In the genomic region with DNA sequence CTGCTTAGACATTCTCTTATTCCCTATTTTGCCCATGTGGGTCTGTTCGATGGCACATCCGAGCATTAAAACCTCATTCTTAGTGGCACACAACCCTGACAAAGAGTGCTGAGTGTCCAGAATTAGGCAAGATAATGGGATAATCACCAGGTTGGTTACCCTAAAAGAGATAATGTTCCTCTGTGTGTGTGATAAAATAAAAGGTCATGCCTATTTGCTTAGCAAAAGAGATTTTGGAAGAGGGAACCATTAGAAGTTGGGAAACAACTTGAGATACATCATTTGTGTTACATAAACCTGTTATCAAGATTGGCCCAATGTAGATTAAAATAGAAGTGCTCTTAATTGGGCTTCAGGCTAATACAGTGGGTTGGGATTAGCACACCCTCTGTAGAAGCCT, we compare ENCODE assay signal across 2 cellular contexts.
TF ChIP-seq lines count a peak whose summit lies in the region.

No MANE protein-coding gene starts in this region.

TF ChIP-seq in liver, 16 proteins besides CTCF, POLR2A, EP300 and RAD21:
- TF ChIP-seq, protein P1, sequence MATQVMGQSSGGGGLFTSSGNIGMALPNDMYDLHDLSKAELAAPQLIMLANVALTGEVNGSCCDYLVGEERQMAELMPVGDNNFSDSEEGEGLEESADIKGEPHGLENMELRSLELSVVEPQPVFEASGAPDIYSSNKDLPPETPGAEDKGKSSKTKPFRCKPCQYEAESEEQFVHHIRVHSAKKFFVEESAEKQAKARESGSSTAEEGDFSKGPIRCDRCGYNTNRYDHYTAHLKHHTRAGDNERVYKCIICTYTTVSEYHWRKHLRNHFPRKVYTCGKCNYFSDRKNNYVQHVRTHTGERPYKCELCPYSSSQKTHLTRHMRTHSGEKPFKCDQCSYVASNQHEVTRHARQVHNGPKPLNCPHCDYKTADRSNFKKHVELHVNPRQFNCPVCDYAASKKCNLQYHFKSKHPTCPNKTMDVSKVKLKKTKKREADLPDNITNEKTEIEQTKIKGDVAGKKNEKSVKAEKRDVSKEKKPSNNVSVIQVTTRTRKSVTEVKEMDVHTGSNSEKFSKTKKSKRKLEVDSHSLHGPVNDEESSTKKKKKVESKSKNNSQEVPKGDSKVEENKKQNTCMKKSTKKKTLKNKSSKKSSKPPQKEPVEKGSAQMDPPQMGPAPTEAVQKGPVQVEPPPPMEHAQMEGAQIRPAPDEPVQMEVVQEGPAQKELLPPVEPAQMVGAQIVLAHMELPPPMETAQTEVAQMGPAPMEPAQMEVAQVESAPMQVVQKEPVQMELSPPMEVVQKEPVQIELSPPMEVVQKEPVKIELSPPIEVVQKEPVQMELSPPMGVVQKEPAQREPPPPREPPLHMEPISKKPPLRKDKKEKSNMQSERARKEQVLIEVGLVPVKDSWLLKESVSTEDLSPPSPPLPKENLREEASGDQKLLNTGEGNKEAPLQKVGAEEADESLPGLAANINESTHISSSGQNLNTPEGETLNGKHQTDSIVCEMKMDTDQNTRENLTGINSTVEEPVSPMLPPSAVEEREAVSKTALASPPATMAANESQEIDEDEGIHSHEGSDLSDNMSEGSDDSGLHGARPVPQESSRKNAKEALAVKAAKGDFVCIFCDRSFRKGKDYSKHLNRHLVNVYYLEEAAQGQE (IDR thresholded peaks at IDR 0.05) = no peak
- peak; percentile 8 for TF ChIP-seq FOXA1 (IDR thresholded peaks at IDR 0.05)
- TF ChIP-seq HNF4A (conservative IDR thresholded peaks at IDR 0.05) = peak; percentile 52 to 68
- TF ChIP-seq FOXA2 (IDR thresholded peaks at IDR 0.05) = peak; percentile 56
- peak; percentile 39 for TF ChIP-seq ZBTB33 (IDR thresholded peaks at IDR 0.05)
- TF ChIP-seq SP1 (IDR thresholded peaks at IDR 0.05) = peak; percentile 22
- TF ChIP-seq RXRA (IDR thresholded peaks at IDR 0.05) = peak; percentile 63 to 74
- no peak for TF ChIP-seq GABPA (IDR thresholded peaks at IDR 0.05 in 1 of 2, conservative IDR thresholded peaks at IDR 0.05 in 1 of 2)
- peak; percentile 76 for TF ChIP-seq YY1 (IDR thresholded peaks at IDR 0.05)
- TF ChIP-seq NR2F2 (IDR thresholded peaks at IDR 0.05) = no peak
- TF ChIP-seq JUND (IDR thresholded peaks at IDR 0.05) = peak in 1 of 2 donors; percentile 51
- no peak for TF ChIP-seq ATF3 (IDR thresholded peaks at IDR 0.05)
- TF ChIP-seq HNF4G (IDR thresholded peaks at IDR 0.05) = no peak
TF ChIP-seq in liver: peak in this region for 8.

TF ChIP-seq in HepG2, 621 proteins besides CTCF, POLR2A, EP300 and RAD21 (continued from another document):
- TF ChIP-seq FLYWCH1 (CRISPR knock-in tag; IDR thresholded peaks at IDR 0.05) = no peak
- no peak for TF ChIP-seq STAT5B (CRISPR knock-in tag; IDR thresholded peaks at IDR 0.05)
- TF ChIP-seq ZNF543 (CRISPR knock-in tag; IDR thresholded peaks at IDR 0.05) = no peak
- TF ChIP-seq ZNF230 (CRISPR knock-in tag; IDR thresholded peaks at IDR 0.05) = no peak
- no peak for TF ChIP-seq BRF2 (CRISPR knock-in tag; IDR thresholded peaks at IDR 0.05)
- TF ChIP-seq ZNF317 (CRISPR knock-in tag; IDR thresholded peaks at IDR 0.05) = no peak
- no peak for TF ChIP-seq ZSCAN12 (CRISPR knock-in tag; IDR thresholded peaks at IDR 0.05)
- TF ChIP-seq KLF12 (CRISPR knock-in tag; IDR thresholded peaks at IDR 0.05; ENCODE audit: borderline replicate concordance) = no peak
- TF ChIP-seq, protein P2, sequence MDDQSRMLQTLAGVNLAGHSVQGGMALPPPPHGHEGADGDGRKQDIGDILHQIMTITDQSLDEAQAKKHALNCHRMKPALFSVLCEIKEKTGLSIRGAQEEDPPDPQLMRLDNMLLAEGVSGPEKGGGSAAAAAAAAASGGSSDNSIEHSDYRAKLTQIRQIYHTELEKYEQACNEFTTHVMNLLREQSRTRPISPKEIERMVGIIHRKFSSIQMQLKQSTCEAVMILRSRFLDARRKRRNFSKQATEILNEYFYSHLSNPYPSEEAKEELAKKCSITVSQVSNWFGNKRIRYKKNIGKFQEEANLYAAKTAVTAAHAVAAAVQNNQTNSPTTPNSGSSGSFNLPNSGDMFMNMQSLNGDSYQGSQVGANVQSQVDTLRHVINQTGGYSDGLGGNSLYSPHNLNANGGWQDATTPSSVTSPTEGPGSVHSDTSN (CRISPR knock-in tag; IDR thresholded peaks at IDR 0.05; ENCODE audit: borderline replicate concordance) = no peak
